ENCODE assay signal across 7 cellular contexts in genomic region chr4:17447056-17447455, GRCh38.
"Had no signal": no experiment of that assay in that cellular context is flagged by ENCODE, and none has a peak within 500 bp of the region (broad histone marks: within the 10 kb centered on the region; RNA-seq: fewer than 3 reads in every experiment).

No MANE protein-coding gene starts in this region.

- H3K27ac ChIP-seq: neural progenitor cell, skin epidermis, stomach had no signal

- H3K27me3 ChIP-seq: neural progenitor cell, stomach had no signal

- H3K36me3 ChIP-seq: neural progenitor cell, stomach had no signal

- H3K4me1 ChIP-seq: neural progenitor cell, stomach had no signal

- H3K4me3 ChIP-seq: lung, neural progenitor cell, skin epidermis, stomach had no signal

- DNase-seq: activated CD4-positive, CD25-positive, alpha-beta regulatory T cell treated with anti-CD3 and anti-CD28 coated beads, Interleukin-2, amount 50 U/mL, for 72 hours; activated naive CD8-positive, alpha-beta T cell treated with anti-CD3 and anti-CD28 coated beads, Interleukin-2, amount 10 ng/mL, durations not matched to agents 7 days and 5 days; aorta had no signal
